ENCODE assay signal across 8 cellular contexts in genomic region chr11:10351768-10352641, GRCh38. TPM values are rescaled to one million over a fixed set of nuclear protein-coding genes. Genes with fewer than 3 reads are reported as not detected.
DNase-seq lines count a peak whose midpoint lies in the region; TF ChIP-seq lines count a peak whose summit lies in the region.

No MANE protein-coding gene starts in this region.

- CTCF ChIA-PET in OCI-LY7 (lab: Charles Lee; ENCODE audit: unreplicated experiment), result no interaction called here
- CTCF ChIA-PET in RWPE1 (lab: Yijun Ruan, JAX), result interaction anchor here (0.6 to 2.6 kb wide), 2 partner anchors 15 to 24 kb away, joined by 3 to 8 read pairs; no protein-coding TSS in a partner anchor

- no peak overlapping the region for H3K27ac ChIP-seq in OCI-LY7 (ENCODE audit: low read depth, low read length, poor library complexity, severe bottlenecking)
- H3K27ac ChIP-seq in osteoblast (ENCODE audit: low read depth, low read length), result peak overlapping the region; percentile 75
- H3K27ac ChIP-seq in RWPE1, result no peak overlapping the region

- H3K4me3 ChIP-seq in OCI-LY7 (ENCODE audit: low read depth, low read length, poor library complexity, severe bottlenecking) (no peak overlapping the region), fibroblast of the aortic adventitia (ENCODE audit: low read depth, low read length) (no peak overlapping the region), osteoblast (ENCODE audit: insufficient read depth, low read length) (no peak overlapping the region)

- no peaks in the 10 kb centered on the region for H3K9me3 ChIP-seq in OCI-LY7 (ENCODE audit: low read length)
- H3K9me3 ChIP-seq in osteoblast (ENCODE audit: low read depth, low read length), result no peaks in the 10 kb centered on the region

- H2AFZ ChIP-seq in OCI-LY7 (ENCODE audit: low read length) (0 out of 2 replicates have a peak overlapping the region, but pooled peaks have one; percentile 10), osteoblast (ENCODE audit: low read length) (peak overlapping the region; percentile 44)

- intact Hi-C loops in OCI-LY7 (cut with micrococcal nuclease; ENCODE audit: unreplicated experiment), result no loop called here

- POLR2A ChIA-PET in OCI-LY7 (lab: Charles Lee) (no interaction called here), RWPE1 (lab: Yijun Ruan, JAX; ENCODE audit: low non-redundant PET) (no interaction called here)

- H3K79me2 ChIP-seq in OCI-LY7 (ENCODE audit: insufficient read depth, low read depth, low read length) (no peaks in the 10 kb centered on the region), osteoblast (ENCODE audit: insufficient read depth, low read length) (no peaks in the 10 kb centered on the region)

- no peaks in the 10 kb centered on the region for H3K9me2 ChIP-seq in OCI-LY7 (ENCODE audit: insufficient read depth, low read length)

- H3K4me1 ChIP-seq in OCI-LY7 (ENCODE audit: insufficient read depth, low read length, poor library complexity, severe bottlenecking) (peaks cover 17% of the 10 kb centered on the region), osteoblast (ENCODE audit: insufficient read depth, low read length) (peaks cover 31% of the 10 kb centered on the region)

- DNase-seq in EH (ENCODE audit: low read depth) (peak; percentile 90), OCI-LY7 (ENCODE audit: low spot score) (no peak), fibroblast of the aortic adventitia (ENCODE audit: low read depth) (peak; percentile 86), osteoblast (ENCODE audit: insufficient read length, low spot score, missing footprints) (peak; percentile 83), SKM-1 (lab: John Stamatoyannopoulos, UW; ENCODE audit: unreplicated experiment) (no peak), RWPE1 (ENCODE audit: low spot score) (no peak), GM19240 (ENCODE audit: insufficient read length, low spot score) (no peak)
- DNase-seq in activated CD4-positive, alpha-beta T cell treated with anti-CD3 and anti-CD28 coated beads for 4 hours, result no peak

- H4K20me1 ChIP-seq in OCI-LY7 (ENCODE audit: insufficient read depth, low read length), result no peaks in the 10 kb centered on the region
- H4K20me1 ChIP-seq in osteoblast (ENCODE audit: insufficient read depth, low read length), result no peaks in the 10 kb centered on the region

- H3K4me2 ChIP-seq in OCI-LY7 (ENCODE audit: low read length) (no peak overlapping the region), osteoblast (ENCODE audit: insufficient read depth, low read length) (peak overlapping the region; percentile 62)

- no TSS peak for BruUV-seq in OCI-LY7 (replicated peaks; lab: Mats Ljungman, UMichigan)

- H3K36me3 ChIP-seq in OCI-LY7 (ENCODE audit: insufficient read depth, low read length), result no peaks in the 10 kb centered on the region
- no peaks in the 10 kb centered on the region for H3K36me3 ChIP-seq in osteoblast (ENCODE audit: insufficient read depth, low read length)

- no peaks in the 10 kb centered on the region for H3K27me3 ChIP-seq in osteoblast (ENCODE audit: insufficient read depth, low read length)

- TF ChIP-seq CTCF in OCI-LY7 (conservative IDR thresholded peaks at IDR 0.05; ENCODE audit: low read length), result no peak
- TF ChIP-seq CTCF in fibroblast of the aortic adventitia (IDR thresholded peaks at IDR 0.05; ENCODE audit: insufficient read depth, low read length), result no peak
- TF ChIP-seq CTCF in osteoblast (IDR thresholded peaks at IDR 0.05; ENCODE audit: extremely low read depth, low read depth, low read length), result no peak
- TF ChIP-seq CTCF in RWPE1 (conservative IDR thresholded peaks at IDR 0.05; ENCODE audit: low read depth), result no peak

RNA-seq across cellular contexts. Expression of gene ADM, which starts 47.1 kb away (rescaled TPM):
- 4.9 and 5.9 TPM in 2 replicates for total RNA-seq in OCI-LY7 (2014; rRNA removed; shearing (Covaris generic))
- total RNA-seq in OCI-LY7 (2022) (0.20 and 0.46 TPM in 2 replicates), fibroblast of the aortic adventitia (ENCODE audit: low replicate concordance) (103 and 348 TPM in 2 replicates), osteoblast (240 and 250 TPM in 2 replicates)

RNA-seq across cellular contexts. Expression of gene SBF2, which starts 58.0 kb away (rescaled TPM):
- total RNA-seq in OCI-LY7 (2014; rRNA removed; shearing (Covaris generic)), result 12.4 and 14.3 TPM in 2 replicates
- total RNA-seq in OCI-LY7 (2022) (12.9 and 15.2 TPM in 2 replicates), fibroblast of the aortic adventitia (ENCODE audit: low replicate concordance) (47.1 and 65.3 TPM in 2 replicates), osteoblast (61.2 and 71.0 TPM in 2 replicates)

Comparison
In these comparisons a context has a peak if more than half of its experiments do, and no peak if none do; other contexts are left out.
1. DNase-seq: peak in EH (single experiment), fibroblast of the aortic adventitia (single experiment) and osteoblast (single experiment); none in OCI-LY7 (single experiment), SKM-1 (single experiment), RWPE1 (single experiment), GM19240 (single experiment) and activated CD4-positive, alpha-beta T cell treated with anti-CD3 and anti-CD28 coated beads for 4 hours (0 of 2).
2. RNA of gene ADM, which starts 47.1 kb away (total RNA-seq): 240 to 250 TPM in osteoblast and 103 to 348 TPM in fibroblast of the aortic adventitia; 0.20 to 5.9 TPM in OCI-LY7; every median in the first group is over 10 times any median in the second.